Comparison of ENCODE assay signal across 1 cellular context in genomic region chr7:118195837-118196474, GRCh38.
TF ChIP-seq lines count a peak whose summit lies in the region.

No MANE protein-coding gene starts in this region.

TF ChIP-seq in GM12878, 131 proteins besides CTCF, POLR2A, EP300 and RAD21:
- TF ChIP-seq CREB1 (IDR thresholded peaks at IDR 0.05; ENCODE audit: low read depth): no peak
- no peak for TF ChIP-seq SUPT20H (IDR thresholded peaks at IDR 0.05; ENCODE audit: borderline replicate concordance, control insufficient read depth, low read depth, low read length)
- TF ChIP-seq ATF7 (IDR thresholded peaks at IDR 0.05; ENCODE audit: low read depth): no peak
- 0 out of 2 replicates have a peak, but pooled peaks have one; percentile 22 for TF ChIP-seq YY1 (IDR thresholded peaks at IDR 0.05; ENCODE audit: low read depth, low read length)
- no peak for TF ChIP-seq FOS (IDR thresholded peaks at IDR 0.05; ENCODE audit: borderline replicate concordance, extremely low read depth, insufficient read length)
- TF ChIP-seq ZNF384 (IDR thresholded peaks at IDR 0.05; ENCODE audit: borderline replicate concordance, low read depth, low read length): 0 out of 2 replicates have a peak, but pooled peaks have one; percentile 14
- TF ChIP-seq RFX5 (IDR thresholded peaks at IDR 0.05; ENCODE audit: low read depth, low read length): no peak
- TF ChIP-seq EED (IDR thresholded peaks at IDR 0.05; ENCODE audit: low read depth): no peak
- no peak for TF ChIP-seq E2F8 (IDR thresholded peaks at IDR 0.05; ENCODE audit: low read depth, partially characterized antibody)
- peak; percentile 37; the same call in 1 of the 2 replicates for TF ChIP-seq ATF2 (IDR thresholded peaks at IDR 0.05; ENCODE audit: low read length)
- no peak for TF ChIP-seq HDGF (IDR thresholded peaks at IDR 0.05)
- TF ChIP-seq SMC3 (IDR thresholded peaks at IDR 0.05; ENCODE audit: borderline replicate concordance, low read length): peak; percentile 37; the same call in 1 of the 2 replicates
- TF ChIP-seq GABPA (IDR thresholded peaks at IDR 0.05; ENCODE audit: low read depth): no peak
- TF ChIP-seq ZBED1 (IDR thresholded peaks at IDR 0.05; ENCODE audit: borderline replicate concordance): no peak
- TF ChIP-seq KLF5 (IDR thresholded peaks at IDR 0.05; ENCODE audit: partially characterized antibody): no peak
